15 cellular contexts compared by ENCODE assay signal in the genomic region with DNA sequence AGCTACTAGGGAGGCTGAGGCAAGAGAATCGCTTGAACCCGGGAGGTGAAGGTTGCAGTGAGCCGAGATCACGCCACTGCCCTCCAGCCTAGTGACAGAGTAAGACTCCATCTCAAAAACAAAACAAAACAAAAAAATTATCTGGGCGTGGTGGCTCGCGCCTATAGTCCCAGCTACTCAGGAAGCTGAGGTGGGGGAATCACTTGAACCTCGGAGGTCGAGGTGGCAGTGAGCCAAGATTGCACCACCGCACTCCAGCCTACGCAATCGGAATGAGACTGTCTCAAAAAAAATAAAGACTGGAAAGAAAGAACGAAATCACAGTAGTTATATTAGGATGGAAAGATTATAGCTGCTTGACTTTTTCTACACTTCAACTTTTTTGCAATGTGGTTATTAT. TPM values are rescaled to one million over a fixed set of nuclear protein-coding genes. Genes with fewer than 3 reads are reported as not detected.
DNase-seq lines count a peak whose midpoint lies in the region; TF ChIP-seq lines count a peak whose summit lies in the region.
"Had no signal": no experiment of that assay in that cellular context is flagged by ENCODE, and none has a peak within 500 bp of the region (broad histone marks: within the 10 kb centered on the region; RNA-seq: fewer than 3 reads in every experiment).

No MANE protein-coding gene starts in this region.

- no peaks in the 10 kb centered on the region for H3K9me3 Mint-ChIP-seq in CD4-positive, alpha-beta memory T cell

- POLR2A ChIA-PET in CD4-positive, alpha-beta memory T cell (lab: Charles Lee; ENCODE audit: partially characterized antibody): interaction anchor here (0.8 to 2.2 kb wide), 6 partner anchors 13 to 100 kb away, joined by 3 to 18 read pairs (median 5); partner anchors contain the start of genes CDC42EP4 and COG1

- no peak for TF ChIP-seq POLR2A in prostate gland (IDR thresholded peaks at IDR 0.05)

- peak; percentile 72 to 88 (median 80) for DNase-seq in CD4-positive, alpha-beta memory T cell
- DNase-seq in activated CD4-positive, alpha-beta T cell treated with anti-CD3 and anti-CD28 coated beads for 4 hours: peak; percentile 59 to 64
- DNase-seq in activated gamma-delta T cell treated with anti-CD3 and anti-CD28 coated beads, Interleukin-2, amount 50 U/mL, for 16 hours (ENCODE audit: low read depth): peak; percentile 51
- DNase-seq in posterior vena cava (ENCODE audit: low spot score) (peak; percentile 64), coronary artery (ENCODE audit: low spot score) (no peak), prostate gland (ENCODE audit: low spot score) (no peak), amygdala (lab: John Stamatoyannopoulos, UW) (no peak), NCI-H526 (lab: John Stamatoyannopoulos, UW) (no peak)
- DNase-seq: DMS79 treated with DMSO at 0.1 percent for 48 hours, NCI-H2107 had no signal

- no peaks in the 10 kb centered on the region for H3K27me3 Mint-ChIP-seq in CD4-positive, alpha-beta memory T cell

- H3K27me3 ChIP-seq in CD4-positive, alpha-beta memory T cell (ENCODE audit: insufficient read depth, low read length): no peaks in the 10 kb centered on the region
- no peaks in the 10 kb centered on the region for H3K27me3 ChIP-seq in prostate gland (replicated peaks; ENCODE audit: insufficient read depth)

- intact Hi-C loops in CD4-positive, alpha-beta memory T cell (cut with micrococcal nuclease): no loop called here
- intact Hi-C loops in posterior vena cava (cut with DNase I) (loop anchor here in 1 of 2 donors (5.0 kb wide), 1 partner anchor 159 kb away; no protein-coding TSS in a partner anchor), prostate gland (cut with DNase I) (no loop called here)

- peaks cover 22% of the 10 kb centered on the region for H3K4me1 ChIP-seq in CD4-positive, alpha-beta memory T cell (ENCODE audit: insufficient read depth, low read length)
- no peaks in the 10 kb centered on the region for H3K4me1 ChIP-seq in prostate gland (replicated peaks)

- H3K27ac ChIP-seq in CD4-positive, alpha-beta memory T cell (ENCODE audit: low read depth, low read length): no peak overlapping the region
- H3K27ac ChIP-seq in coronary artery (no peak overlapping the region), prostate gland (no peak overlapping the region)
- H3K27ac ChIP-seq: KMS-11 had no signal

- H3K27ac Mint-ChIP-seq in CD4-positive, alpha-beta memory T cell: peak overlapping the region; percentile 75 to 96 (median 89)

- H3K4me1 Mint-ChIP-seq in CD4-positive, alpha-beta memory T cell: peaks cover 25 to 53% (median 40%) of the 10 kb centered on the region in 4 donors

- H3K4me3 Mint-ChIP-seq in CD4-positive, alpha-beta memory T cell: peak overlapping the region; percentile 68 to 89 (median 78)

- TF ChIP-seq CTCF in coronary artery (IDR thresholded peaks at IDR 0.05) (no peak), prostate gland (IDR thresholded peaks at IDR 0.05) (no peak)

- no peaks in the 10 kb centered on the region for H3K9me3 ChIP-seq in CD4-positive, alpha-beta memory T cell (ENCODE audit: control insufficient read depth in 1 of 2, low read length in 2 of 2)
- H3K9me3 ChIP-seq in prostate gland: no peaks in the 10 kb centered on the region

- H3K36me3 ChIP-seq in CD4-positive, alpha-beta memory T cell (ENCODE audit: insufficient read depth, low read length): peaks cover 36% of the 10 kb centered on the region
- H3K36me3 ChIP-seq in prostate gland: peaks cover 0 to 4% of the 10 kb centered on the region in 2 donors

- WGBS in prostate gland: 78% methylated on average over 13 of the region's 13 CpGs

- no peak overlapping the region for H3K4me3 ChIP-seq in CD4-positive, alpha-beta memory T cell (ENCODE audit: low read length in 2 of 2)
- H3K4me3 ChIP-seq in coronary artery: no peak overlapping the region
- H3K4me3 ChIP-seq in prostate gland: no peak overlapping the region
- H3K4me3 ChIP-seq: GM12878 had no signal

- H3K36me3 Mint-ChIP-seq in CD4-positive, alpha-beta memory T cell: peaks cover 37 to 68% of the 10 kb centered on the region in 2 donors

- CTCF ChIA-PET in CD4-positive, alpha-beta memory T cell (lab: Charles Lee; ENCODE audit: partially characterized antibody): interaction anchor here (0.9 to 2.9 kb wide), 3 partner anchors 15 to 20 kb away, joined by 4 to 9 read pairs (median 5); a partner anchor contains a TSS

RNA-seq across cellular contexts. Expression of gene COG1, which starts 18.9 kb away (rescaled TPM):
- 10 to 100 TPM; 76.2 to 81.6 TPM for total RNA-seq in CD4-positive, alpha-beta memory T cell
- polyA plus RNA-seq in CD4-positive, alpha-beta memory T cell: 10 to 100 TPM; 13.1 to 38.1 TPM
- total RNA-seq in posterior vena cava (10 to 100 TPM; 28.3 to 37.2 TPM), prostate gland (10 to 100 TPM; 34.6 to 52.5 TPM)

RNA-seq across cellular contexts. Expression of gene SSTR2, which starts 46.9 kb away (rescaled TPM):
- total RNA-seq in CD4-positive, alpha-beta memory T cell: not detected
- not detected for polyA plus RNA-seq in CD4-positive, alpha-beta memory T cell
- 1 to 10 TPM in 1 of 2 donors, under 1 TPM in 1; 0.88 to 1.1 TPM for total RNA-seq in posterior vena cava
- under 1 TPM; 0.40 to 0.46 TPM for total RNA-seq in prostate gland

RNA-seq across cellular contexts. Expression of gene CPSF4L, which starts 49.9 kb away (rescaled TPM):
- total RNA-seq in CD4-positive, alpha-beta memory T cell: not detected
- not detected for polyA plus RNA-seq in CD4-positive, alpha-beta memory T cell
- total RNA-seq in posterior vena cava (not detected), prostate gland (not detected)
- total RNA-seq: GM12878; myocyte; T-helper 2 cell treated with Interferon-gamma antibody and Interleukin-4, amounts not matched to agents 100 ng/mL and 5 ng/mL, for 36 hours had no signal
- polyA plus RNA-seq: GM12878, urinary bladder had no signal

Comparison
In these comparisons a context has a peak if more than half of its experiments do, and no peak if none do; other contexts are left out.
1. DNase-seq: peak in CD4-positive, alpha-beta memory T cell (5 of 5), activated CD4-positive, alpha-beta T cell treated with anti-CD3 and anti-CD28 coated beads for 4 hours (2 of 2), activated gamma-delta T cell treated with anti-CD3 and anti-CD28 coated beads, Interleukin-2, amount 50 U/mL, for 16 hours (single experiment) and posterior vena cava (single experiment); none in coronary artery (single experiment), prostate gland (single experiment), amygdala (0 of 56) and NCI-H526 (0 of 2).